Comparison of ENCODE assay signal across 10 cellular contexts in the genomic region with DNA sequence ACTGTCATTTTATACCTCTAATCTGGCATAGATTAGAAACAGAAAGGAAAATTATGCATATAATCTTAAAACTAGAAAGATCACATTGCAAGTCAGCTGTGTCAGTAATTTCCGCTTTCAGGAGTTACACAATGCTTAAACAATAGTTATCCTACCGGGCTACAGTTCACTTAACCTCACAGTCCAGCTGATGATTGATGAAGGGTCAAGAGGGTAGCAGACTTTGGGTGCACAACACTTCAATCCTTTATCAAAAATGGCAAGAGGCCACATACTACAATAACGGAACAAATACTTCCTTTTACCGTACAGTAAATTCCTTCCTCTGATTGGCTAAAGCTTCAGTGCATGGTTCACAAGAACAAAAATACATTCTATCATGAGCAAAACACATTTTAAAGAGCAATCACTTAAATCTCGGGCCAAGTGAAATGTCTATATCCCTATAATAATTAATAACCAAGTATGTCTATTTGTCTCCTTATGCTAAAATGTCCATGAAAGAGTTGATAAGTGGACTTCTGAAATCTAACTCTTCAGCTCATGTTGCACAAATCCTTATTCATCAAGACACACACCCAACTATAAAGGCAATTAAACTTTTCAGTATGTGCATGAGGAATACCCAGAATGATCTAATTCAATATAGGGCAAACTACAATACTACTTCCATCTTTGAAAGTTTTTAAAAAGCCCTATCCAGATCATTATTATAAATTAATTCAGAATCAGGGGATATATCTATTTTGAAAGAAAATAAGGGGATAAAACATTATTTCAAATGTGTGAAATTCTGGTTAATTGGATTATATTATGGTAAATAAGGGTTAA.
A peak's percentile ranks its signal among the peaks of the same experiment; 100 is the strongest.
DNase-seq lines count a peak whose midpoint lies in the region; ATAC-seq and TF ChIP-seq lines count a peak whose summit lies in the region.
"Had no signal": no experiment of that assay in that cellular context is flagged by ENCODE, and none has a peak within 500 bp of the region (broad histone marks: within the 10 kb centered on the region; RNA-seq: fewer than 3 reads in every experiment).

No MANE protein-coding gene starts in this region.

- peaks cover 7% of the 10 kb centered on the region for H3K36me3 Mint-ChIP-seq in central memory CD8-positive, alpha-beta T cell (ENCODE audit: insufficient read depth)
- no peaks in the 10 kb centered on the region for H3K36me3 Mint-ChIP-seq in nephron (ENCODE audit: low read depth)

- no peak overlapping the region for H3K27ac ChIP-seq in suprapubic skin

- intact Hi-C loops in head of caudate nucleus (cut with DNase I), result no loop called here

- H3K9me3 ChIP-seq in suprapubic skin, result no peaks in the 10 kb centered on the region

- H3K27me3 Mint-ChIP-seq in central memory CD8-positive, alpha-beta T cell, result no peaks in the 10 kb centered on the region
- H3K27me3 Mint-ChIP-seq in nephron (ENCODE audit: low read depth), result no peaks in the 10 kb centered on the region
- H3K27me3 Mint-ChIP-seq: progenitor cell of endocrine pancreas had no signal

- no peak overlapping the region for H3K27ac Mint-ChIP-seq in central memory CD8-positive, alpha-beta T cell (ENCODE audit: low read depth)
- H3K27ac Mint-ChIP-seq in nephron, result peak overlapping the region; percentile 2 to 13 (median 10)

- no peak overlapping the region for H3K4me3 ChIP-seq in suprapubic skin

- H3K4me1 ChIP-seq in suprapubic skin, result peaks cover 28% of the 10 kb centered on the region

- H3K36me3 ChIP-seq in suprapubic skin, result no peaks in the 10 kb centered on the region

- TF ChIP-seq POLR2A in suprapubic skin (IDR thresholded peaks at IDR 0.05), result no peak

- ATAC-seq in GM19395 (IDR thresholded peaks at IDR 0.05; ENCODE audit: unreplicated experiment), result peak; percentile 57
- no peak for ATAC-seq in central memory CD8-positive, alpha-beta T cell (replicated peaks; ENCODE audit: extremely low read depth, poor library complexity, severe bottlenecking)

- DNase-seq in LHCN-M2 (ENCODE audit: low read depth) (peak; percentile 85), suprapubic skin (ENCODE audit: low spot score in 2 of 2) (no peak), NK-92 (lab: John Stamatoyannopoulos, UW; ENCODE audit: unreplicated experiment) (no peak), NCI-H748 treated with DMSO at 0.1 percent for 48 hours (lab: John Stamatoyannopoulos, UW) (no peak), head of caudate nucleus (no peak)
- DNase-seq in central memory CD8-positive, alpha-beta T cell (ENCODE audit: low spot score in 2 of 2), result no peak
- DNase-seq: NCI-H2227 treated with DMSO at 0.1 percent for 48 hours had no signal

- no peak for TF ChIP-seq EP300 in suprapubic skin (IDR thresholded peaks at IDR 0.05)

- peaks cover 89% of the 10 kb centered on the region for H3K4me1 Mint-ChIP-seq in central memory CD8-positive, alpha-beta T cell
- H3K4me1 Mint-ChIP-seq in nephron, result peaks cover 54% of the 10 kb centered on the region

- WGBS in suprapubic skin, result 66% methylated on average over 5 of the region's 5 CpGs

- no peak for TF ChIP-seq CTCF in nephron (IDR thresholded peaks at IDR 0.05; ENCODE audit: unreplicated experiment in 3 of 3)
- no peak for TF ChIP-seq CTCF in suprapubic skin (IDR thresholded peaks at IDR 0.05)

- no peaks in the 10 kb centered on the region for H3K9me3 Mint-ChIP-seq in central memory CD8-positive, alpha-beta T cell
- H3K9me3 Mint-ChIP-seq in nephron, result no peaks in the 10 kb centered on the region

- peak overlapping the region; percentile 25 for H3K4me3 Mint-ChIP-seq in central memory CD8-positive, alpha-beta T cell
- H3K4me3 Mint-ChIP-seq in nephron, result peak overlapping the region in 1 of 3 experiments; percentile 8

- no peaks in the 10 kb centered on the region for H3K27me3 ChIP-seq in suprapubic skin
